In the genomic region with DNA sequence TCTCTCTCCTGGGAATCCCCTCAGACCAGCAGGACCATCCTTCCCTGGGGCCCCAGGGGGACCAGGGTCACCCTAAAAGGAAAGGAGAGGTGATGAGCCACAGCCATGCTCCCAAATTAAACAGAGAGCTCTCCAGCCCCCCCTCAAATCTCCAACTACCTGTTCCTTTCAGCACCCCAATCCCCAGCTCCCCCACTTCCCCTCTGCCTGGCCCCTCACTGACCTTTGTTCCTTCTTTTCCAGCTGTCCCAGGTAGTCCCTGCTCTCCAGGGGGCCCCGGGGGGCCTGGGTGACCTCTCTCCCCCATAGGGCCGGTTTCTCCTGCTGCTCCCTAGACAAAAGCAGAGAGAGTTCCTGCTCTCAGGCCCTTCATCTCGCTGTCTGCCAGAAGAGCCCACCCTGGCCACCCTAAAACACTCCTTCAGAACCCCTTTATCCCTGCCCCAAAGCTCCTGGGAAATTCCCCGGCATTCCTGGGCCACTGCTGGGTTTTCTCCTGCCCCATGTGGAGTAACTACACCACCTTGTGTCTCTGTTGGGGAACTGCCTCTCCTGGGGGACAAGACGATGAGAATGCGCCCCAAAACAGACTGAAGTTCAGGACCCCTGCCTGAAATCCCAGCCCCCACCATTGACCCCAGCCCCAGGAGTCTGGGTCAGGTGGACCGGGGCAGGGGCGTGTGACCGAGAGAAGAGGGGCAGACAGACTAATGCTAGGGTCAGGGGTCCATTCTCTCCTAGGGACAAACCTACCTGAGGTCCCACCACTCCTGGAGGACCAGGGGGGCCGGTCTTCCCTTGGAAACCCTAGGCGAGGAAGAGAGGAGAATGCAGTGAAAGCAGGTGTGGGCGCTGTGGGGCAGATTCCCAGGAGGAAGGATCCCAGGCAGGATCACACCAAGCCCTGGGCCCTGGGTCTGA, we compare ENCODE assay signal across 1 cellular context.
TF ChIP-seq lines count a peak whose summit lies in the region.

No MANE protein-coding gene starts in this region.

TF ChIP-seq in K562, 482 proteins besides CTCF, POLR2A, EP300 and RAD21:
- TF ChIP-seq GTF2F1 (IDR thresholded peaks at IDR 0.05; ENCODE audit: low read depth, low read length) (no peak), HDAC1 (IDR thresholded peaks at IDR 0.05) (no peak), ZFP1 (CRISPR knock-in tag; IDR thresholded peaks at IDR 0.05) (no peak), KDM2B (CRISPR knock-in tag; IDR thresholded peaks at IDR 0.05) (no peak), NR1H2 (CRISPR knock-in tag; IDR thresholded peaks at IDR 0.05) (no peak), STAG1 (CRISPR knock-in tag; IDR thresholded peaks at IDR 0.05; ENCODE audit: borderline replicate concordance) (no peak; the same call in 1 of the 2 replicates), NFE2L1 (tag; IDR thresholded peaks at IDR 0.05; ENCODE audit: borderline replicate concordance, low read depth) (no peak), ZBTB7A (IDR thresholded peaks at IDR 0.05; ENCODE audit: borderline replicate concordance, control insufficient read depth, low read depth, low read length) (peak; percentile 48; the same call in 1 of the 2 replicates), CBFA2T3 (IDR thresholded peaks at IDR 0.05) (no peak), TEAD4 (IDR thresholded peaks at IDR 0.05; ENCODE audit: low read length) (0 out of 2 replicates have a peak, but pooled peaks have one; percentile 27), TEAD4 (CRISPR knock-in tag; IDR thresholded peaks at IDR 0.05; ENCODE audit: borderline replicate concordance) (no peak), KDM5B (IDR thresholded peaks at IDR 0.05; ENCODE audit: insufficient replicate concordance, low read depth, low read length) (no peak), MCM7 (IDR thresholded peaks at IDR 0.05) (no peak), ARID2 (IDR thresholded peaks at IDR 0.05) (no peak), CC2D1A (IDR thresholded peaks at IDR 0.05) (0 out of 2 replicates have a peak, but pooled peaks have one; percentile 40), SAFB2 (IDR thresholded peaks at IDR 0.05; ENCODE audit: borderline replicate concordance, low read depth, low read length, severe bottlenecking) (no peak), PHTF2 (CRISPR knock-in tag; IDR thresholded peaks at IDR 0.05) (no peak), SMC3 (conservative IDR thresholded peaks at IDR 0.05; ENCODE audit: insufficient read depth, low read depth, low read length) (peak; percentile 77), GATA2 (CRISPR knock-in tag; IDR thresholded peaks at IDR 0.05) (no peak), NRF1 (conservative IDR thresholded peaks at IDR 0.05 in 1 of 2, IDR thresholded peaks at IDR 0.05 in 1 of 2) (no peak), MEF2A (IDR thresholded peaks at IDR 0.05; ENCODE audit: control insufficient read depth, low read depth, low read length) (no peak), ZNF184 (CRISPR knock-in tag; IDR thresholded peaks at IDR 0.05) (no peak), KLF16 (IDR thresholded peaks at IDR 0.05) (peak; percentile 23; the same call in 1 of the 2 replicates), TEAD1 (CRISPR knock-in tag; IDR thresholded peaks at IDR 0.05) (0 out of 4 replicates have a peak, but pooled peaks of 1 of the 2 experiments have one; percentile 44), IFI16 (CRISPR knock-in tag; IDR thresholded peaks at IDR 0.05) (no peak), SIRT6 (IDR thresholded peaks at IDR 0.05; ENCODE audit: low read depth, low read length) (no peak), FOXJ3 (CRISPR knock-in tag; IDR thresholded peaks at IDR 0.05) (no peak), NCOA4 (IDR thresholded peaks at IDR 0.05; ENCODE audit: partially characterized antibody) (no peak)
- TF ChIP-seq, protein P1, sequence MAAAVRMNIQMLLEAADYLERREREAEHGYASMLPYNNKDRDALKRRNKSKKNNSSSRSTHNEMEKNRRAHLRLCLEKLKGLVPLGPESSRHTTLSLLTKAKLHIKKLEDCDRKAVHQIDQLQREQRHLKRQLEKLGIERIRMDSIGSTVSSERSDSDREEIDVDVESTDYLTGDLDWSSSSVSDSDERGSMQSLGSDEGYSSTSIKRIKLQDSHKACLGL (CRISPR knock-in tag; IDR thresholded peaks at IDR 0.05; ENCODE audit: borderline replicate concordance, poor library complexity, severe bottlenecking): no peak
- TF ChIP-seq, protein P2, sequence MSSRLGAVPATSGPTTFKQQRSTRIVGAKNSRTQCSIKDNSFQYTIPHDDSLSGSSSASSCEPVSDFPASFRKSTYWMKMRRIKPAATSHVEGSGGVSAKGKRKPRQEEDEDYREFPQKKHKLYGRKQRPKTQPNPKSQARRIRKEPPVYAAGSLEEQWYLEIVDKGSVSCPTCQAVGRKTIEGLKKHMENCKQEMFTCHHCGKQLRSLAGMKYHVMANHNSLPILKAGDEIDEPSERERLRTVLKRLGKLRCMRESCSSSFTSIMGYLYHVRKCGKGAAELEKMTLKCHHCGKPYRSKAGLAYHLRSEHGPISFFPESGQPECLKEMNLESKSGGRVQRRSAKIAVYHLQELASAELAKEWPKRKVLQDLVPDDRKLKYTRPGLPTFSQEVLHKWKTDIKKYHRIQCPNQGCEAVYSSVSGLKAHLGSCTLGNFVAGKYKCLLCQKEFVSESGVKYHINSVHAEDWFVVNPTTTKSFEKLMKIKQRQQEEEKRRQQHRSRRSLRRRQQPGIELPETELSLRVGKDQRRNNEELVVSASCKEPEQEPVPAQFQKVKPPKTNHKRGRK (tag; IDR thresholded peaks at IDR 0.05): no peak
- TF ChIP-seq, protein P3, sequence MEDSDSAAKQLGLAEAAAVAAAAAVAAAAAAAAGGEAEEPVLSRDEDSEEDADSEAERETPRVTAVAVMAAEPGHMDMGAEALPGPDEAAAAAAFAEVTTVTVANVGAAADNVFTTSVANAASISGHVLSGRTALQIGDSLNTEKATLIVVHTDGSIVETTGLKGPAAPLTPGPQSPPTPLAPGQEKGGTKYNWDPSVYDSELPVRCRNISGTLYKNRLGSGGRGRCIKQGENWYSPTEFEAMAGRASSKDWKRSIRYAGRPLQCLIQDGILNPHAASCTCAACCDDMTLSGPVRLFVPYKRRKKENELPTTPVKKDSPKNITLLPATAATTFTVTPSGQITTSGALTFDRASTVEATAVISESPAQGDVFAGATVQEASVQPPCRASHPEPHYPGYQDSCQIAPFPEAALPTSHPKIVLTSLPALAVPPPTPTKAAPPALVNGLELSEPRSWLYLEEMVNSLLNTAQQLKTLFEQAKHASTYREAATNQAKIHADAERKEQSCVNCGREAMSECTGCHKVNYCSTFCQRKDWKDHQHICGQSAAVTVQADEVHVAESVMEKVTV (CRISPR knock-in tag; IDR thresholded peaks at IDR 0.05): peak; percentile 49
- TF ChIP-seq, protein P4, sequence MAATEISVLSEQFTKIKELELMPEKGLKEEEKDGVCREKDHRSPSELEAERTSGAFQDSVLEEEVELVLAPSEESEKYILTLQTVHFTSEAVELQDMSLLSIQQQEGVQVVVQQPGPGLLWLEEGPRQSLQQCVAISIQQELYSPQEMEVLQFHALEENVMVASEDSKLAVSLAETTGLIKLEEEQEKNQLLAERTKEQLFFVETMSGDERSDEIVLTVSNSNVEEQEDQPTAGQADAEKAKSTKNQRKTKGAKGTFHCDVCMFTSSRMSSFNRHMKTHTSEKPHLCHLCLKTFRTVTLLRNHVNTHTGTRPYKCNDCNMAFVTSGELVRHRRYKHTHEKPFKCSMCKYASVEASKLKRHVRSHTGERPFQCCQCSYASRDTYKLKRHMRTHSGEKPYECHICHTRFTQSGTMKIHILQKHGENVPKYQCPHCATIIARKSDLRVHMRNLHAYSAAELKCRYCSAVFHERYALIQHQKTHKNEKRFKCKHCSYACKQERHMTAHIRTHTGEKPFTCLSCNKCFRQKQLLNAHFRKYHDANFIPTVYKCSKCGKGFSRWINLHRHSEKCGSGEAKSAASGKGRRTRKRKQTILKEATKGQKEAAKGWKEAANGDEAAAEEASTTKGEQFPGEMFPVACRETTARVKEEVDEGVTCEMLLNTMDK (IDR thresholded peaks at IDR 0.05; ENCODE audit: borderline replicate concordance, insufficient read depth, low read depth, low read length, poor library complexity, severe bottlenecking): peak; percentile 30
- TF ChIP-seq, protein P5, sequence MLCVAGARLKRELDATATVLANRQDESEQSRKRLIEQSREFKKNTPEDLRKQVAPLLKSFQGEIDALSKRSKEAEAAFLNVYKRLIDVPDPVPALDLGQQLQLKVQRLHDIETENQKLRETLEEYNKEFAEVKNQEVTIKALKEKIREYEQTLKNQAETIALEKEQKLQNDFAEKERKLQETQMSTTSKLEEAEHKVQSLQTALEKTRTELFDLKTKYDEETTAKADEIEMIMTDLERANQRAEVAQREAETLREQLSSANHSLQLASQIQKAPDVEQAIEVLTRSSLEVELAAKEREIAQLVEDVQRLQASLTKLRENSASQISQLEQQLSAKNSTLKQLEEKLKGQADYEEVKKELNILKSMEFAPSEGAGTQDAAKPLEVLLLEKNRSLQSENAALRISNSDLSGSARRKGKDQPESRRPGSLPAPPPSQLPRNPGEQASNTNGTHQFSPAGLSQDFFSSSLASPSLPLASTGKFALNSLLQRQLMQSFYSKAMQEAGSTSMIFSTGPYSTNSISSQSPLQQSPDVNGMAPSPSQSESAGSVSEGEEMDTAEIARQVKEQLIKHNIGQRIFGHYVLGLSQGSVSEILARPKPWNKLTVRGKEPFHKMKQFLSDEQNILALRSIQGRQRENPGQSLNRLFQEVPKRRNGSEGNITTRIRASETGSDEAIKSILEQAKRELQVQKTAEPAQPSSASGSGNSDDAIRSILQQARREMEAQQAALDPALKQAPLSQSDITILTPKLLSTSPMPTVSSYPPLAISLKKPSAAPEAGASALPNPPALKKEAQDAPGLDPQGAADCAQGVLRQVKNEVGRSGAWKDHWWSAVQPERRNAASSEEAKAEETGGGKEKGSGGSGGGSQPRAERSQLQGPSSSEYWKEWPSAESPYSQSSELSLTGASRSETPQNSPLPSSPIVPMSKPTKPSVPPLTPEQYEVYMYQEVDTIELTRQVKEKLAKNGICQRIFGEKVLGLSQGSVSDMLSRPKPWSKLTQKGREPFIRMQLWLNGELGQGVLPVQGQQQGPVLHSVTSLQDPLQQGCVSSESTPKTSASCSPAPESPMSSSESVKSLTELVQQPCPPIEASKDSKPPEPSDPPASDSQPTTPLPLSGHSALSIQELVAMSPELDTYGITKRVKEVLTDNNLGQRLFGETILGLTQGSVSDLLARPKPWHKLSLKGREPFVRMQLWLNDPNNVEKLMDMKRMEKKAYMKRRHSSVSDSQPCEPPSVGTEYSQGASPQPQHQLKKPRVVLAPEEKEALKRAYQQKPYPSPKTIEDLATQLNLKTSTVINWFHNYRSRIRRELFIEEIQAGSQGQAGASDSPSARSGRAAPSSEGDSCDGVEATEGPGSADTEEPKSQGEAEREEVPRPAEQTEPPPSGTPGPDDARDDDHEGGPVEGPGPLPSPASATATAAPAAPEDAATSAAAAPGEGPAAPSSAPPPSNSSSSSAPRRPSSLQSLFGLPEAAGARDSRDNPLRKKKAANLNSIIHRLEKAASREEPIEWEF (CRISPR knock-in tag; IDR thresholded peaks at IDR 0.05): no peak
- TF ChIP-seq, protein P6, sequence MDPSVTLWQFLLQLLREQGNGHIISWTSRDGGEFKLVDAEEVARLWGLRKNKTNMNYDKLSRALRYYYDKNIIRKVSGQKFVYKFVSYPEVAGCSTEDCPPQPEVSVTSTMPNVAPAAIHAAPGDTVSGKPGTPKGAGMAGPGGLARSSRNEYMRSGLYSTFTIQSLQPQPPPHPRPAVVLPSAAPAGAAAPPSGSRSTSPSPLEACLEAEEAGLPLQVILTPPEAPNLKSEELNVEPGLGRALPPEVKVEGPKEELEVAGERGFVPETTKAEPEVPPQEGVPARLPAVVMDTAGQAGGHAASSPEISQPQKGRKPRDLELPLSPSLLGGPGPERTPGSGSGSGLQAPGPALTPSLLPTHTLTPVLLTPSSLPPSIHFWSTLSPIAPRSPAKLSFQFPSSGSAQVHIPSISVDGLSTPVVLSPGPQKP (CRISPR knock-in tag; IDR thresholded peaks at IDR 0.05): no peak
- TF ChIP-seq, protein P7, sequence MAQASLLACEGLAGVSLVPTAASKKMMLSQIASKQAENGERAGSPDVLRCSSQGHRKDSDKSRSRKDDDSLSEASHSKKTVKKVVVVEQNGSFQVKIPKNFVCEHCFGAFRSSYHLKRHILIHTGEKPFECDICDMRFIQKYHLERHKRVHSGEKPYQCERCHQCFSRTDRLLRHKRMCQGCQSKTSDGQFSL (CRISPR knock-in tag; IDR thresholded peaks at IDR 0.05): peak; percentile 67; the same call in 1 of the 2 replicates
- TF ChIP-seq, protein P7 (tag; IDR thresholded peaks at IDR 0.05): no peak
